Comparison of ENCODE assay signal across 1 cellular context in the genomic region with DNA sequence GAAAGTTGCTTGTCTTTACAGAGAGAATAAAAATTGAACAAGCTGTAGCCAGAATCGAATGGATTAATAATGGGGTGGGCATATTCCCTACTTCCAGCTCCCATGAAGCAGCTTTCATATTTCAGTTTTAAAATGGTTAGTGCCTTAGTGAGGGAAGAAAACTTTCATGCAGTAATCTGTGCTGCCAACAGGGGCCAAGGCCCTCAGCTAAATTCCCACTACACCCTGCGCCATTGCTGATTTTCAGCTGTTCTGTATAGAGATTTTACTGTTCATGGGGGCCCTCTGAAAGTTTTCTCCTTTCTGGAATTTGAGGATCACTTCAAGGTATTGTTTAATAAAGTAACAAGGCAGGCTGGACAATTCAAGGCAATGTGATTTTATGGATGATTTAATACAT.
TF ChIP-seq lines count a peak whose summit lies in the region.

No MANE protein-coding gene starts in this region.

TF ChIP-seq in GM12878, 131 proteins besides CTCF, POLR2A, EP300 and RAD21:
- TF ChIP-seq NR2C1 (IDR thresholded peaks at IDR 0.05) (no peak), CBX5 (IDR thresholded peaks at IDR 0.05; ENCODE audit: low read depth) (no peak), IKZF1 (conservative IDR thresholded peaks at IDR 0.05) (no peak), TBL1XR1 (IDR thresholded peaks at IDR 0.05; ENCODE audit: low read depth, low read length) (no peak), ATF7 (IDR thresholded peaks at IDR 0.05; ENCODE audit: low read depth) (no peak), WRNIP1 (IDR thresholded peaks at IDR 0.05; ENCODE audit: borderline replicate concordance, low read depth, low read length) (no peak), RBBP5 (conservative IDR thresholded peaks at IDR 0.05) (no peak), CHD4 (IDR thresholded peaks at IDR 0.05) (no peak), ZNF24 (IDR thresholded peaks at IDR 0.05) (no peak), FOXM1 (IDR thresholded peaks at IDR 0.05; ENCODE audit: low read depth, low read length) (no peak), SMAD1 (IDR thresholded peaks at IDR 0.05; ENCODE audit: low read depth, partially characterized antibody) (no peak), NFYA (IDR thresholded peaks at IDR 0.05; ENCODE audit: borderline replicate concordance, low read depth, low read length) (no peak), BMI1 (IDR thresholded peaks at IDR 0.05; ENCODE audit: borderline replicate concordance) (no peak), USF2 (IDR thresholded peaks at IDR 0.05; ENCODE audit: borderline replicate concordance, low read depth, low read length) (no peak), POLR2AphosphoS2 (IDR thresholded peaks at IDR 0.05; ENCODE audit: low read depth, low read length) (no peak), SMC3 (IDR thresholded peaks at IDR 0.05; ENCODE audit: borderline replicate concordance, low read length) (no peak)
- TF ChIP-seq, protein P1, sequence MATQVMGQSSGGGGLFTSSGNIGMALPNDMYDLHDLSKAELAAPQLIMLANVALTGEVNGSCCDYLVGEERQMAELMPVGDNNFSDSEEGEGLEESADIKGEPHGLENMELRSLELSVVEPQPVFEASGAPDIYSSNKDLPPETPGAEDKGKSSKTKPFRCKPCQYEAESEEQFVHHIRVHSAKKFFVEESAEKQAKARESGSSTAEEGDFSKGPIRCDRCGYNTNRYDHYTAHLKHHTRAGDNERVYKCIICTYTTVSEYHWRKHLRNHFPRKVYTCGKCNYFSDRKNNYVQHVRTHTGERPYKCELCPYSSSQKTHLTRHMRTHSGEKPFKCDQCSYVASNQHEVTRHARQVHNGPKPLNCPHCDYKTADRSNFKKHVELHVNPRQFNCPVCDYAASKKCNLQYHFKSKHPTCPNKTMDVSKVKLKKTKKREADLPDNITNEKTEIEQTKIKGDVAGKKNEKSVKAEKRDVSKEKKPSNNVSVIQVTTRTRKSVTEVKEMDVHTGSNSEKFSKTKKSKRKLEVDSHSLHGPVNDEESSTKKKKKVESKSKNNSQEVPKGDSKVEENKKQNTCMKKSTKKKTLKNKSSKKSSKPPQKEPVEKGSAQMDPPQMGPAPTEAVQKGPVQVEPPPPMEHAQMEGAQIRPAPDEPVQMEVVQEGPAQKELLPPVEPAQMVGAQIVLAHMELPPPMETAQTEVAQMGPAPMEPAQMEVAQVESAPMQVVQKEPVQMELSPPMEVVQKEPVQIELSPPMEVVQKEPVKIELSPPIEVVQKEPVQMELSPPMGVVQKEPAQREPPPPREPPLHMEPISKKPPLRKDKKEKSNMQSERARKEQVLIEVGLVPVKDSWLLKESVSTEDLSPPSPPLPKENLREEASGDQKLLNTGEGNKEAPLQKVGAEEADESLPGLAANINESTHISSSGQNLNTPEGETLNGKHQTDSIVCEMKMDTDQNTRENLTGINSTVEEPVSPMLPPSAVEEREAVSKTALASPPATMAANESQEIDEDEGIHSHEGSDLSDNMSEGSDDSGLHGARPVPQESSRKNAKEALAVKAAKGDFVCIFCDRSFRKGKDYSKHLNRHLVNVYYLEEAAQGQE (IDR thresholded peaks at IDR 0.05; ENCODE audit: low read depth, low read length), result no peak
